1 cellular context compared by ENCODE assay signal in the genomic region with DNA sequence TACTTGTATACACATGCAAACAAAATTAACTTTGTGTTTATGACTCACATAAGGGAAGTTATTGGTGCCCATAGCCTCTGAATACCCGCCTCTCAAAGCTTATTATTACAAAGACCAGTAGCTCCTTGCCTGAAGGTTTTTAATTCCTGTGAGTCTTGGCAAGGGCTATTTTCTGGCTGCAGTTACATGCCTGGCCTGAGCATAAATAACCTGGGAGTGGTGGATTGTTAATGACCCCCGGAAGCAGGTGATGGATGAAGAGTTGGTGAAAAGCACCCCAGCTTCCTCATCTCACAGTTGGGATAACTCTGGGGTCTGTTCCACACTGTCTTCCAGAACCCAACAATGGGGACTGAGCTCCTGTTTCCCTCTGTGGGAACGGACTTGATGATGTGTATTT.
TF ChIP-seq lines count a peak whose summit lies in the region.

No MANE protein-coding gene starts in this region.

TF ChIP-seq in A549, 52 proteins besides CTCF, POLR2A, EP300 and RAD21 (continued from another document):
- TF ChIP-seq, protein P1, sequence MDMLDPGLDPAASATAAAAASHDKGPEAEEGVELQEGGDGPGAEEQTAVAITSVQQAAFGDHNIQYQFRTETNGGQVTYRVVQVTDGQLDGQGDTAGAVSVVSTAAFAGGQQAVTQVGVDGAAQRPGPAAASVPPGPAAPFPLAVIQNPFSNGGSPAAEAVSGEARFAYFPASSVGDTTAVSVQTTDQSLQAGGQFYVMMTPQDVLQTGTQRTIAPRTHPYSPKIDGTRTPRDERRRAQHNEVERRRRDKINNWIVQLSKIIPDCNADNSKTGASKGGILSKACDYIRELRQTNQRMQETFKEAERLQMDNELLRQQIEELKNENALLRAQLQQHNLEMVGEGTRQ (IDR thresholded peaks at IDR 0.05): no peak
- TF ChIP-seq, protein P2, sequence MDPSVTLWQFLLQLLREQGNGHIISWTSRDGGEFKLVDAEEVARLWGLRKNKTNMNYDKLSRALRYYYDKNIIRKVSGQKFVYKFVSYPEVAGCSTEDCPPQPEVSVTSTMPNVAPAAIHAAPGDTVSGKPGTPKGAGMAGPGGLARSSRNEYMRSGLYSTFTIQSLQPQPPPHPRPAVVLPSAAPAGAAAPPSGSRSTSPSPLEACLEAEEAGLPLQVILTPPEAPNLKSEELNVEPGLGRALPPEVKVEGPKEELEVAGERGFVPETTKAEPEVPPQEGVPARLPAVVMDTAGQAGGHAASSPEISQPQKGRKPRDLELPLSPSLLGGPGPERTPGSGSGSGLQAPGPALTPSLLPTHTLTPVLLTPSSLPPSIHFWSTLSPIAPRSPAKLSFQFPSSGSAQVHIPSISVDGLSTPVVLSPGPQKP (IDR thresholded peaks at IDR 0.05; ENCODE audit: low read depth, low read length): no peak
- TF ChIP-seq, protein P3, sequence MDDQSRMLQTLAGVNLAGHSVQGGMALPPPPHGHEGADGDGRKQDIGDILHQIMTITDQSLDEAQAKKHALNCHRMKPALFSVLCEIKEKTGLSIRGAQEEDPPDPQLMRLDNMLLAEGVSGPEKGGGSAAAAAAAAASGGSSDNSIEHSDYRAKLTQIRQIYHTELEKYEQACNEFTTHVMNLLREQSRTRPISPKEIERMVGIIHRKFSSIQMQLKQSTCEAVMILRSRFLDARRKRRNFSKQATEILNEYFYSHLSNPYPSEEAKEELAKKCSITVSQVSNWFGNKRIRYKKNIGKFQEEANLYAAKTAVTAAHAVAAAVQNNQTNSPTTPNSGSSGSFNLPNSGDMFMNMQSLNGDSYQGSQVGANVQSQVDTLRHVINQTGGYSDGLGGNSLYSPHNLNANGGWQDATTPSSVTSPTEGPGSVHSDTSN (IDR thresholded peaks at IDR 0.05): no peak
- TF ChIP-seq RNF2 (IDR thresholded peaks at IDR 0.05; ENCODE audit: borderline replicate concordance, low read depth): no peak
- no peak for TF ChIP-seq CHD2 (IDR thresholded peaks at IDR 0.05; ENCODE audit: low read length, partially characterized antibody)
- TF ChIP-seq RARB (CRISPR knock-in tag; IDR thresholded peaks at IDR 0.05): no peak
- TF ChIP-seq HOXB5 (CRISPR knock-in tag; IDR thresholded peaks at IDR 0.05): no peak
- TF ChIP-seq KDM1A (IDR thresholded peaks at IDR 0.05; ENCODE audit: low read depth): no peak
- TF ChIP-seq CBX2 (IDR thresholded peaks at IDR 0.05; ENCODE audit: borderline replicate concordance, low read depth): no peak
- no peak for TF ChIP-seq SREBF2 (IDR thresholded peaks at IDR 0.05)
- TF ChIP-seq FOXS1 (CRISPR knock-in tag; IDR thresholded peaks at IDR 0.05): no peak
- no peak for TF ChIP-seq HOXB13 (CRISPR knock-in tag; IDR thresholded peaks at IDR 0.05; ENCODE audit: low read depth)
- TF ChIP-seq NPAS2 (CRISPR knock-in tag; IDR thresholded peaks at IDR 0.05; ENCODE audit: borderline replicate concordance): no peak
- no peak for TF ChIP-seq RCOR1 (IDR thresholded peaks at IDR 0.05; ENCODE audit: low read depth, low read length)
- TF ChIP-seq JUN (IDR thresholded peaks at IDR 0.05): no peak
- no peak for TF ChIP-seq EHMT2 (IDR thresholded peaks at IDR 0.05; ENCODE audit: low read depth)
- no peak for TF ChIP-seq MYC (IDR thresholded peaks at IDR 0.05; ENCODE audit: borderline replicate concordance, low read length)
- no peak for TF ChIP-seq JUNB (IDR thresholded peaks at IDR 0.05)
- TF ChIP-seq ZC3H11A (IDR thresholded peaks at IDR 0.05): no peak
TF ChIP-seq in A549: peak in this region for 0.
